2 cellular contexts compared by ENCODE assay signal in genomic region chr2:17877811-17878221, GRCh38.
TF ChIP-seq lines count a peak whose summit lies in the region.

No MANE protein-coding gene starts in this region.

TF ChIP-seq in endothelial cell of umbilical vein, 7 proteins besides CTCF, POLR2A, EP300 and RAD21 (continued from another document):
- TF ChIP-seq EZH2 (IDR thresholded peaks at IDR 0.05; ENCODE audit: borderline replicate concordance, low read depth, low read length, severe bottlenecking): no peak
- no peak for TF ChIP-seq MYC (IDR thresholded peaks at IDR 0.05; ENCODE audit: low read depth, low read length)
- no peak for TF ChIP-seq GATA2 (IDR thresholded peaks at IDR 0.05; ENCODE audit: insufficient read depth, insufficient read length, low read depth, low read length)

TF ChIP-seq in neural cell, 6 proteins besides CTCF, POLR2A, EP300 and RAD21 (continued from another document):
- TF ChIP-seq REST (IDR thresholded peaks at IDR 0.05; ENCODE audit: borderline replicate concordance) (no peak), POLR2AphosphoS5 (IDR thresholded peaks at IDR 0.05) (no peak), SMC3 (conservative IDR thresholded peaks at IDR 0.05; ENCODE audit: poor library complexity) (no peak), EZH2 (IDR thresholded peaks at IDR 0.05; ENCODE audit: borderline replicate concordance, insufficient read depth, low read length, poor library complexity, severe bottlenecking) (no peak)
TF ChIP-seq in neural cell: peak in this region for 0.
